ENCODE assay signal across 26 cellular contexts in the genomic region with DNA sequence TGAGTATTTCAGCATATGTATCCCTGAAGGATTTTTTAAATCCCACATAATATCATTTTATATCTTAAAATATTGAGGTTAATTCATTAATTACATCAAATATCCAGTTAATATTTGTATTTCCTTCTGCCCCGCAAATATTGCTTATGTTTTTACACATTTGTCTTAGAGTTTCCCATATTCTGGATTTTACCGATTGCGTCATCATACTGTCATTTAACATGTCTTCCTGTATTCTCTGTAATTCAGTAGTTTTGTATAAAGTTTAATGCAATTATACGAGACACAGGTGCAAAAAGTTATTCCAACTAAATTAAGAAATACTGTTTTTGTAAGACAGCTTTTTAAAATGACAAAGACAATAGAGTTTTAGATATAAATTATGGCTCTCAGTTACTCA. TPM values are rescaled to one million over a fixed set of nuclear protein-coding genes. Genes with fewer than 3 reads are reported as not detected.
A peak's percentile ranks its signal among the peaks of the same experiment; 100 is the strongest.
DNase-seq lines count a peak whose midpoint lies in the region; ATAC-seq, FAIRE-seq and TF ChIP-seq lines count a peak whose summit lies in the region.
"Had no signal": no experiment of that assay in that cellular context is flagged by ENCODE, and none has a peak within 500 bp of the region (broad histone marks: within the 10 kb centered on the region; RNA-seq: fewer than 3 reads in every experiment).

No MANE protein-coding gene starts in this region.

- H3K27ac ChIP-seq in HepG2 (ENCODE audit: extremely low read length, insufficient read depth, low read length), result no peak overlapping the region
- no peak overlapping the region for H3K27ac ChIP-seq in right lobe of liver
- H3K27ac ChIP-seq in IMR-90 (ENCODE audit: insufficient read depth, low read length), result no peak overlapping the region
- H3K27ac ChIP-seq in H1 (ENCODE audit: low read depth, low read length), result no peak overlapping the region
- H3K27ac ChIP-seq: C4-2B had no signal

- dilution Hi-C loops in IMR-90 (cut with HindIII; ENCODE audit: low sequenced_read_pairs, unreplicated experiment), result no loop called here

- CTCF ChIA-PET in HepG2 (lab: Yijun Ruan, JAX; ENCODE audit: low intra/inter-chr PET ratio, low total read pairs), result interaction anchor here (0.8 kb wide), 1 partner anchor 719 kb away, joined by 3 read pairs; no protein-coding TSS in a partner anchor
- CTCF ChIA-PET in IMR-90 (lab: Yijun Ruan, JAX), result interaction anchor here (2.6 kb wide), 1 partner anchor 704 kb away, joined by 21 read pairs; no protein-coding TSS in a partner anchor
- CTCF ChIA-PET in H1 (lab: Charles Lee; ENCODE audit: partially characterized antibody), result interaction anchor here (0.6 to 4.4 kb wide), 5 partner anchors 21 to 719 kb away, joined by 3 to 32 read pairs (median 13); no protein-coding TSS in a partner anchor

- no peak for DNase-seq in HepG2 (ENCODE audit: low spot score)
- DNase-seq in right lobe of liver, result no peak
- no peak for DNase-seq in IMR-90
- no peak for DNase-seq in H1 (ENCODE audit: low read depth in 1 of 2, low spot score in 2 of 2)
- DNase-seq in inferior parietal cortex (ENCODE audit: extremely low spot score), result no peak
- no peak for DNase-seq in NCI-H187 treated with DMSO at 0.1 percent for 48 hours (lab: John Stamatoyannopoulos, UW)
- DNase-seq: 8988T; AML-193; CD4-positive, alpha-beta T cell; CD8-positive, alpha-beta T cell; COR-L47; DMS 273 treated with DMSO at 0.1 percent for 48 hours; DMS153; DMS53; DMS79; DND-41; EL; GDM1 had no signal

- no TSS peak for BruUV-seq in HepG2 (replicated peaks; lab: Mats Ljungman, UMichigan)
- no TSS peak for BruUV-seq in IMR-90 (replicated peaks; lab: Mats Ljungman, UMichigan)

- intact Hi-C loops in HepG2 (cut with micrococcal nuclease; ENCODE audit: unreplicated experiment), result no loop called here
- intact Hi-C loops in right lobe of liver (cut with DNase I), result no loop called here
- intact Hi-C loops in IMR-90 (cut with micrococcal nuclease), result loop anchor here (10.0 kb wide), 2 partner anchors 133 to 543 kb away; no protein-coding TSS in a partner anchor

- H2AK9ac ChIP-seq in IMR-90 (replicated peaks; ENCODE audit: low read depth, low read length, poor library complexity), result no peak overlapping the region

- TF ChIP-seq RAD21 in HepG2 (CRISPR knock-in tag; IDR thresholded peaks at IDR 0.05) (no peak), IMR-90 (IDR thresholded peaks at IDR 0.05; ENCODE audit: low read length) (no peak), H1 (IDR thresholded peaks at IDR 0.05 in 1 of 2, conservative IDR thresholded peaks at IDR 0.05 in 1 of 2; ENCODE audit: low read depth in 2 of 2, low read length in 2 of 2) (no peak)

- H3K4me1 ChIP-seq in HepG2 (ENCODE audit: insufficient read depth, low read length) (no peaks in the 10 kb centered on the region), right lobe of liver (no peaks in the 10 kb centered on the region), IMR-90 (ENCODE audit: control insufficient read depth, insufficient read depth, low read length) (no peaks in the 10 kb centered on the region), H1 (replicated peaks in 1 of 4; ENCODE audit: control insufficient read depth in 3 of 4, insufficient read depth in 4 of 4, low read length in 3 of 4) (no peaks in the 10 kb centered on the region)

- H3K9me3 ChIP-seq in HepG2 (ENCODE audit: low read length) (no peaks in the 10 kb centered on the region), right lobe of liver (no peaks in the 10 kb centered on the region), IMR-90 (ENCODE audit: control insufficient read depth, insufficient read depth, low read length) (no peaks in the 10 kb centered on the region), H1 (ENCODE audit: insufficient read depth in 2 of 2, low read depth in 1 of 2, low read length in 1 of 2) (no peaks in the 10 kb centered on the region)
- H3K9me3 ChIP-seq: BLaER1 treated with 17β-estradiol and CSF1 and Interleukin-3, amounts not matched to agents 10 nM and 100 nM had no signal

- TF ChIP-seq EP300 in HepG2 (IDR thresholded peaks at IDR 0.05; ENCODE audit: low read depth in 2 of 2, low read length in 2 of 2) (no peak), HepG2 (CRISPR knock-in tag; IDR thresholded peaks at IDR 0.05; ENCODE audit: borderline replicate concordance) (no peak), H1 (IDR thresholded peaks at IDR 0.05; ENCODE audit: borderline replicate concordance in 1 of 2, low read depth in 2 of 2, low read length in 2 of 2) (no peak)

- no peak overlapping the region for H3K18ac ChIP-seq in IMR-90 (ENCODE audit: low read depth, low read length)
- no peak overlapping the region for H3K18ac ChIP-seq in H1 (ENCODE audit: extremely low read depth, low read length)

- H3K79me2 ChIP-seq in HepG2 (ENCODE audit: insufficient read depth, low read length), result no peaks in the 10 kb centered on the region
- no peaks in the 10 kb centered on the region for H3K79me2 ChIP-seq in H1 (ENCODE audit: control insufficient read depth in 1 of 2, insufficient read depth in 2 of 2, low read length in 2 of 2)

- no peak overlapping the region for H3K4me2 ChIP-seq in HepG2 (ENCODE audit: low read depth, low read length)
- no peak overlapping the region for H3K4me2 ChIP-seq in IMR-90 (ENCODE audit: low read depth, low read length)
- H3K4me2 ChIP-seq in H1 (ENCODE audit: insufficient read depth in 1 of 2, low read depth in 2 of 2, low read length in 2 of 2), result no peak overlapping the region

- H3K9ac ChIP-seq in HepG2 (ENCODE audit: insufficient read depth, low read depth, low read length) (no peak overlapping the region), IMR-90 (ENCODE audit: low read depth, low read length) (no peak overlapping the region), H1 (replicated peaks in 1 of 4; ENCODE audit: extremely low read depth in 1 of 4, low read depth in 3 of 4, low read length in 3 of 4) (no peak overlapping the region)
- H3K9ac ChIP-seq: BLaER1 treated with 17β-estradiol and CSF1 and Interleukin-3, amounts not matched to agents 10 nM and 100 nM had no signal

- no peak overlapping the region for H3K23ac ChIP-seq in IMR-90 (ENCODE audit: low read depth, low read length)
- H3K23ac ChIP-seq in H1 (ENCODE audit: insufficient read length), result no peak overlapping the region

- H2AK5ac ChIP-seq in IMR-90 (ENCODE audit: low read depth, low read length) (no peak overlapping the region), H1 (ENCODE audit: low read depth, low read length) (no peak overlapping the region)

- no peaks in the 10 kb centered on the region for H3K9me1 ChIP-seq in IMR-90 (ENCODE audit: insufficient read depth, low read length)

- TF ChIP-seq CTCF in HepG2 (CRISPR knock-in tag; IDR thresholded peaks at IDR 0.05) (no peak), right lobe of liver (IDR thresholded peaks at IDR 0.05) (no peak), IMR-90 (conservative IDR thresholded peaks at IDR 0.05; ENCODE audit: low read depth, low read length) (no peak), H1 (IDR thresholded peaks at IDR 0.05; ENCODE audit: control extremely low read depth in 1 of 3, insufficient read depth in 1 of 3, low read depth in 1 of 3, low read length in 3 of 3) (no peak)

- no peaks in the 10 kb centered on the region; a peak in 1 of 4 replicates for H3K79me1 ChIP-seq in IMR-90 (ENCODE audit: low read depth in 1 of 2, low read length in 2 of 2)
- no peaks in the 10 kb centered on the region for H3K79me1 ChIP-seq in H1 (ENCODE audit: low read depth, low read length)

- POLR2A ChIA-PET in HepG2 (lab: Yijun Ruan, JAX) (no interaction called here), IMR-90 (lab: Charles Lee; ENCODE audit: unreplicated experiment) (no interaction called here), H1 (lab: Charles Lee; ENCODE audit: partially characterized antibody) (no interaction called here)

- H4K20me1 ChIP-seq in HepG2 (ENCODE audit: insufficient read depth, low read length) (no peaks in the 10 kb centered on the region), IMR-90 (ENCODE audit: insufficient read depth, low read length) (no peaks in the 10 kb centered on the region), H1 (replicated peaks in 1 of 2; ENCODE audit: control insufficient read depth in 1 of 2, insufficient read depth in 2 of 2, low read length in 2 of 2) (no peaks in the 10 kb centered on the region)
- H4K20me1 ChIP-seq: BLaER1 treated with 17β-estradiol and CSF1 and Interleukin-3, amounts not matched to agents 10 nM and 100 nM had no signal

- H4K5ac ChIP-seq in IMR-90 (ENCODE audit: low read depth, low read length) (no peak overlapping the region), H1 (ENCODE audit: insufficient read length, low read depth, low read length) (no peak overlapping the region)

- H3K23me2 ChIP-seq in H1 (ENCODE audit: low read depth, low read length), result no peaks in the 10 kb centered on the region

- TF ChIP-seq POLR2A in HepG2 (IDR thresholded peaks at IDR 0.05; ENCODE audit: insufficient read depth in 1 of 2, low read depth in 2 of 2, low read length in 2 of 2), result no peak
- TF ChIP-seq POLR2A in right lobe of liver (IDR thresholded peaks at IDR 0.05), result no peak
- TF ChIP-seq POLR2A in IMR-90 (IDR thresholded peaks at IDR 0.05; ENCODE audit: low read depth, low read length), result no peak
- TF ChIP-seq POLR2A in H1 (IDR thresholded peaks at IDR 0.05; ENCODE audit: control extremely low read depth in 1 of 2, low read depth in 2 of 2, low read length in 2 of 2), result no peak

- in situ Hi-C loops in HepG2 (cut with HindIII; ENCODE audit: extremely low pct_ligation_motif_present, low pct_unique_long_range_greater_than_20kb), result no loop called here
- in situ Hi-C loops in IMR-90 (cut with MboI; ENCODE audit: low sequenced_read_pairs), result no loop called here

- H3K14ac ChIP-seq in IMR-90 (replicated peaks; ENCODE audit: low read depth, low read length), result no peak overlapping the region
- no peak overlapping the region for H3K14ac ChIP-seq in H1 (ENCODE audit: insufficient read length)

- H3K4ac ChIP-seq in IMR-90 (ENCODE audit: low read depth, low read length), result no peak overlapping the region
- H3K4ac ChIP-seq in H1 (replicated peaks; ENCODE audit: insufficient read length, low read depth, low read length), result no peak overlapping the region

- H3K4me3 ChIP-seq in HepG2 (replicated peaks in 1 of 3; ENCODE audit: insufficient read depth in 1 of 3, low read depth in 2 of 3, low read length in 3 of 3) (no peak overlapping the region), right lobe of liver (no peak overlapping the region), IMR-90 (ENCODE audit: insufficient read depth, low read depth, low read length) (no peak overlapping the region), H1 (ENCODE audit: extremely low read depth in 1 of 4, insufficient read depth in 2 of 4, low read depth in 3 of 4, low read length in 4 of 4) (no peak overlapping the region)
- H3K4me3 ChIP-seq: BLaER1 treated with 17β-estradiol and CSF1 and Interleukin-3, amounts not matched to agents 10 nM and 100 nM; GM12878 had no signal

- no peak overlapping the region for H4K91ac ChIP-seq in IMR-90 (ENCODE audit: insufficient read depth, low read depth, low read length)
- no peak overlapping the region for H4K91ac ChIP-seq in H1 (replicated peaks; ENCODE audit: insufficient read length, low read length)

- WGBS in HepG2 (ENCODE audit: low lambda C conversion rate), result 97% methylated on average over 4 of the region's 4 CpGs
- WGBS in right lobe of liver (ENCODE audit: insufficient coverage, low coverage, low lambda C conversion rate, missing lambda C conversion rate), result 95% methylated on average over 4 of the region's 4 CpGs
- WGBS in IMR-90 (ENCODE audit: extremely low coverage in 2 of 2, insufficient read length in 1 of 2), 2 experiments, result no CpG with 5 or more reads among the region's 4 CpGs
- 93% methylated on average over 4 of the region's 4 CpGs; no CpG with 5 or more reads in 1 of the 2 experiments for WGBS in H1 (ENCODE audit: extremely low coverage in 1 of 2, insufficient coverage in 1 of 2, insufficient read length in 1 of 2, insufficient replicate concordance in 2 of 2, low coverage in 1 of 2, low lambda C conversion rate in 2 of 2, missing lambda C conversion rate in 1 of 2), 2 experiments

- H2BK20ac ChIP-seq in IMR-90 (ENCODE audit: low read depth, low read length), result no peak overlapping the region
- H2BK20ac ChIP-seq in H1 (ENCODE audit: low read length), result no peak overlapping the region

- FAIRE-seq in HepG2 (lab: Jason Lieb, UNC), result no peak
- FAIRE-seq in TTC549 (lab: Jason Lieb, UNC), result peak; percentile 55
- no peak for FAIRE-seq in H1 (lab: Jason Lieb, UNC)
- FAIRE-seq: A204.1, GM12878, GM12892, GM18507 had no signal

- no peak overlapping the region for H2BK15ac ChIP-seq in IMR-90 (ENCODE audit: low read depth, low read length)
- no peak overlapping the region for H2BK15ac ChIP-seq in H1 (ENCODE audit: low read length)

- no peak overlapping the region for H3K56ac ChIP-seq in IMR-90 (ENCODE audit: extremely low read depth, insufficient read depth, low read length)
- H3K56ac ChIP-seq in H1 (replicated peaks; ENCODE audit: insufficient read length, low read depth, low read length), result no peak overlapping the region

- H4K8ac ChIP-seq in IMR-90 (ENCODE audit: low read depth in 2 of 2, low read length in 2 of 2), result no peak overlapping the region
- H4K8ac ChIP-seq in H1 (ENCODE audit: extremely low read depth, insufficient read depth, low read length), result no peak overlapping the region

- no peak overlapping the region for H2BK120ac ChIP-seq in IMR-90 (ENCODE audit: low read depth, low read length)
- no peak overlapping the region for H2BK120ac ChIP-seq in H1 (replicated peaks; ENCODE audit: low read depth, low read length)

- H2BK5ac ChIP-seq in IMR-90 (ENCODE audit: low read depth, low read length, poor library complexity, severe bottlenecking) (no peak overlapping the region), H1 (ENCODE audit: low read depth, low read length) (no peak overlapping the region)

- no peak overlapping the region for H2BK12ac ChIP-seq in H1 (ENCODE audit: low read depth, low read length)

- H2AFZ ChIP-seq in HepG2 (ENCODE audit: low read length) (no peak overlapping the region), IMR-90 (replicated peaks; ENCODE audit: low read length, poor library complexity) (no peak overlapping the region), H1 (ENCODE audit: low read length) (no peak overlapping the region)

- ATAC-seq in HepG2, result no peak
- no peak for ATAC-seq in right lobe of liver
- ATAC-seq in IMR-90 (ENCODE audit: low read depth), result no peak
- no peak for ATAC-seq in esophagus mucosa
- ATAC-seq: CD8-positive, alpha-beta T cell; GM12878 had no signal

- peaks cover 2 to 15% of the 10 kb centered on the region in 2 experiments; a peak in 3 of 5 replicates for H3K36me3 ChIP-seq in HepG2 (replicated peaks in 1 of 2; ENCODE audit: control insufficient read depth in 1 of 2, insufficient read depth in 2 of 2, low read length in 2 of 2)
- no peaks in the 10 kb centered on the region for H3K36me3 ChIP-seq in right lobe of liver
- H3K36me3 ChIP-seq in IMR-90 (ENCODE audit: control insufficient read depth, insufficient read depth, low read length), result no peaks in the 10 kb centered on the region
- H3K36me3 ChIP-seq in H1 (ENCODE audit: control insufficient read depth in 2 of 4, insufficient read depth in 4 of 4, low read length in 3 of 4), result peaks cover 0 to 3% (median 0%) of the 10 kb centered on the region in 4 experiments; a peak in 2 of 8 replicates

- H3K27me3 ChIP-seq in HepG2 (ENCODE audit: control insufficient read depth in 1 of 2, insufficient read depth in 2 of 2, low read length in 2 of 2) (no peaks in the 10 kb centered on the region), right lobe of liver (no peaks in the 10 kb centered on the region), IMR-90 (ENCODE audit: control insufficient read depth, insufficient read depth, low read length) (no peaks in the 10 kb centered on the region), H1 (replicated peaks in 1 of 4; ENCODE audit: control insufficient read depth in 3 of 4, extremely low read depth in 1 of 4, insufficient read depth in 3 of 4, low read length in 3 of 4) (no peaks in the 10 kb centered on the region)
- H3K27me3 ChIP-seq: BLaER1 treated with 17β-estradiol and CSF1 and Interleukin-3, amounts not matched to agents 10 nM and 100 nM had no signal

RNA-seq across cellular contexts. Expression of gene UBXN4, which starts 33.5 kb away (rescaled TPM):
- total RNA-seq in HepG2 (2016; rRNA removed; fragmentation: Illumina TruSeq; extraction: Trizol) (74.2 and 75.1 TPM in 2 replicates), right lobe of liver (10 to 100 TPM; 49.4 to 78.2 (median 62.5) TPM), IMR-90 (2012; rRNA removed) (49.1 and 64.7 TPM in 2 replicates), esophagus mucosa (52.4 TPM)
- 40.4 and 45.3 TPM in 2 replicates for total RNA-seq in HepG2 (2016; cell fraction: cytosol; rRNA removed; fragmentation: Illumina TruSeq; extraction: Trizol; ENCODE audit: low read depth)
- 70.5 and 71.1 TPM in 2 replicates for total RNA-seq in HepG2 (2016; cell fraction: insoluble cytoplasmic fraction; rRNA removed; fragmentation: Illumina TruSeq; extraction: Trizol)
- 29.8 and 34.0 TPM in 2 replicates for total RNA-seq in HepG2 (2016; cell fraction: membrane; rRNA removed; fragmentation: Illumina TruSeq; extraction: Trizol)
- 141 and 154 TPM in 2 replicates for total RNA-seq in HepG2 (2016; cell fraction: nucleus; rRNA removed; fragmentation: Illumina TruSeq; extraction: Trizol)
- polyA plus RNA-seq in HepG2 (2011; rRNA removed) (85.3 and 104 TPM in 2 replicates), IMR-90 (2012; rRNA removed) (39.1 and 48.1 TPM in 2 replicates), H1 (2011; rRNA removed) (13.6 and 20.1 TPM in 2 replicates)
- 22.4 and 39.6 TPM in 2 replicates for polyA plus RNA-seq in HepG2 (2011; cell fraction: cytosol; rRNA removed)
- polyA plus RNA-seq in HepG2 (2011; cell fraction: nucleus; rRNA removed), result 94.4 and 115 TPM in 2 replicates
- 80.1 and 83.5 TPM in 2 replicates for polyA plus RNA-seq in HepG2 (2012)
- polyA plus RNA-seq in HepG2 (2016; cell fraction: cytosol; fragmentation: Illumina TruSeq; extraction: Trizol; ENCODE audit: low read depth), result 3.6 and 4.1 TPM in 2 replicates
- polyA plus RNA-seq in HepG2 (2016; cell fraction: insoluble cytoplasmic fraction; fragmentation: Illumina TruSeq; extraction: Trizol; ENCODE audit: low read depth), result 91.1 and 96.1 TPM in 2 replicates
- polyA plus RNA-seq in HepG2 (2016; cell fraction: membrane; fragmentation: Illumina TruSeq; extraction: Trizol; ENCODE audit: low read depth), result 11.3 and 13.5 TPM in 2 replicates
- polyA plus RNA-seq in HepG2 (2016; cell fraction: nucleus; fragmentation: Illumina TruSeq; extraction: Trizol; ENCODE audit: insufficient read depth, low read depth), result 269 and 273 TPM in 2 replicates
- 22.1 and 48.2 TPM in 2 replicates for polyA minus RNA-seq in HepG2 (2011; rRNA and poly(A)+ RNA removed; ENCODE audit: low replicate concordance)
- 52.9 and 56.1 TPM in 2 replicates for polyA minus RNA-seq in HepG2 (2011; cell fraction: cytosol; rRNA and poly(A)+ RNA removed)
- polyA minus RNA-seq in HepG2 (2011; cell fraction: nucleus; rRNA and poly(A)+ RNA removed), result 189 and 224 TPM in 2 replicates
- polyA plus RNA-seq in IMR-90 (2012; cell fraction: cytosol; rRNA removed), result 8.1 and 14.9 TPM in 2 replicates
- 19.8 and 128 TPM in 2 replicates for polyA plus RNA-seq in IMR-90 (2012; cell fraction: nucleus; rRNA removed; ENCODE audit: low replicate concordance)
- total RNA-seq in H1 (2021; fragmentation: NEBNext Ultra II Directional; extraction: Animal tissue kit (Norgen Biotek cat#: 25700)), result 64.2 and 66.0 TPM in 2 replicates
- polyA plus RNA-seq in H1 (2011; cell fraction: cytosol; rRNA removed), result 29.8 TPM
- polyA plus RNA-seq in H1 (2011; cell fraction: nucleus; rRNA removed), result 20.7 TPM
- 34.5 to 48.3 TPM (median 35.8 TPM) in 4 replicates for polyA plus RNA-seq in H1 (2012, experiment 1 of 2)
- 3.0 TPM for polyA plus RNA-seq in H1 (2012, experiment 2 of 2)
- polyA plus RNA-seq in H1 (2013, experiment 1 of 2), result 56.1 TPM
- 56.4 TPM for polyA plus RNA-seq in H1 (2013, experiment 2 of 2)
- polyA minus RNA-seq in H1 (2011; rRNA and poly(A)+ RNA removed), result 24.5 and 54.0 TPM in 2 replicates
- 43.7 TPM for polyA minus RNA-seq in H1 (2011; cell fraction: cytosol; rRNA and poly(A)+ RNA removed)
- 66.6 TPM for polyA minus RNA-seq in H1 (2011; cell fraction: nucleus; rRNA and poly(A)+ RNA removed)

Comparison
In these comparisons a context has a peak if more than half of its experiments do, and no peak if none do; other contexts are left out.
1. Of the 41 proteins assayed by ChIP-seq in both HepG2 and H1: peak only in HepG2: none; only in H1: none; in both: CEBPB; in neither: 40.